Comparison of ENCODE assay signal across 1 cellular context in genomic region chr18:2237706-2238105, GRCh38.
TF ChIP-seq lines count a peak whose summit lies in the region.

No MANE protein-coding gene starts in this region.

TF ChIP-seq in IMR-90, 13 proteins besides CTCF, POLR2A, EP300 and RAD21 (continued from another document):
- TF ChIP-seq USF2 (IDR thresholded peaks at IDR 0.05; ENCODE audit: low read depth, low read length) = no peak
- TF ChIP-seq CHD1 (IDR thresholded peaks at IDR 0.05; ENCODE audit: low read depth, low read length) = no peak
- TF ChIP-seq FOS (IDR thresholded peaks at IDR 0.05; ENCODE audit: low read depth, low read length) = no peak
- TF ChIP-seq MAZ (IDR thresholded peaks at IDR 0.05; ENCODE audit: borderline replicate concordance, low read depth, low read length) = no peak
- no peak for TF ChIP-seq RCOR1 (IDR thresholded peaks at IDR 0.05; ENCODE audit: insufficient replicate concordance, low read length)
- no peak for TF ChIP-seq BHLHE40 (IDR thresholded peaks at IDR 0.05; ENCODE audit: low read depth, low read length)
- no peak for TF ChIP-seq CEBPB (IDR thresholded peaks at IDR 0.05; ENCODE audit: low read depth, low read length)
